Comparison of ENCODE assay signal across 28 cellular contexts in genomic region chr15:45417303-45417950, GRCh38.
"Had no signal": no experiment of that assay in that cellular context is flagged by ENCODE, and none has a peak within 500 bp of the region (broad histone marks: within the 10 kb centered on the region; RNA-seq: fewer than 3 reads in every experiment).

No MANE protein-coding gene starts in this region.

- H3K27me3 Mint-ChIP-seq: activated CD4-positive, alpha-beta T cell treated with anti-CD3 and anti-CD28 coated beads for 36 hours; activated CD8-positive, alpha-beta T cell treated with anti-CD3 and anti-CD28 coated beads for 36 hours; activated naive CD8-positive, alpha-beta T cell treated with anti-CD3 and anti-CD28 coated beads, Interleukin-2, amount 10 ng/mL, durations not matched to agents 7 days and 5 days had no signal

- H3K9me3 ChIP-seq: adrenal gland, breast epithelium, SJCRH30, SK-N-SH had no signal

- H3K4me1 ChIP-seq: adrenal gland, breast epithelium, SJCRH30 had no signal

- H3K4me3 Mint-ChIP-seq: activated CD4-positive, alpha-beta T cell treated with anti-CD3 and anti-CD28 coated beads for 36 hours; activated CD8-positive, alpha-beta T cell treated with anti-CD3 and anti-CD28 coated beads for 36 hours; activated naive CD8-positive, alpha-beta T cell treated with anti-CD3 and anti-CD28 coated beads, Interleukin-2, amount 10 ng/mL, durations not matched to agents 7 days and 5 days; activated T-cell treated with anti-CD3 and anti-CD28 coated beads, Interleukin-2, amount 50 U/mL, for 72 hours had no signal

- H3K27me3 ChIP-seq: adrenal gland, breast epithelium, SJCRH30 had no signal

- H3K4me3 ChIP-seq: adrenal gland, breast epithelium, SJCRH30 had no signal

- H3K27ac ChIP-seq: adrenal gland, breast epithelium, SJCRH30, VCaP had no signal

- H3K27ac Mint-ChIP-seq: activated CD4-positive, alpha-beta T cell treated with anti-CD3 and anti-CD28 coated beads for 36 hours; activated CD8-positive, alpha-beta T cell treated with anti-CD3 and anti-CD28 coated beads for 36 hours; activated naive CD8-positive, alpha-beta T cell treated with anti-CD3 and anti-CD28 coated beads, Interleukin-2, amount 10 ng/mL, durations not matched to agents 7 days and 5 days; activated T-cell treated with anti-CD3 and anti-CD28 coated beads, Interleukin-2, amount 50 U/mL, for 72 hours had no signal

- H3K9ac ChIP-seq: SK-N-SH had no signal

- H3K4me2 ChIP-seq: SK-N-SH had no signal

- H3K9me3 Mint-ChIP-seq: activated CD8-positive, alpha-beta T cell treated with anti-CD3 and anti-CD28 coated beads for 36 hours; activated naive CD8-positive, alpha-beta T cell treated with anti-CD3 and anti-CD28 coated beads, Interleukin-2, amount 10 ng/mL, durations not matched to agents 7 days and 5 days; activated T-cell treated with anti-CD3 and anti-CD28 coated beads, Interleukin-2, amount 50 U/mL, for 72 hours had no signal

- ATAC-seq: activated CD4-positive, alpha-beta T cell treated with anti-CD3 and anti-CD28 coated beads for 36 hours; activated CD8-positive, alpha-beta T cell treated with anti-CD3 and anti-CD28 coated beads for 36 hours; activated T-cell treated with anti-CD3 and anti-CD28 coated beads, Interleukin-2, amount 50 U/mL, for 72 hours; Panc1; Right ventricle myocardium inferior had no signal

- DNase-seq: activated CD4-positive, alpha-beta T cell treated with anti-CD3 and anti-CD28 coated beads for 36 hours; activated CD8-positive, alpha-beta memory T cell treated with anti-CD3 and anti-CD28 coated beads, Interleukin-2, amount 50 U/mL, for 4 hours; activated CD8-positive, alpha-beta T cell treated with anti-CD3 and anti-CD28 coated beads for 36 hours; activated naive CD4-positive, alpha-beta T cell treated with anti-CD3 and anti-CD28 coated beads, Interleukin-2, amount 50 U/mL, for 16 hours; activated naive CD8-positive, alpha-beta T cell treated with anti-CD3 and anti-CD28 coated beads, Interleukin-2, amount 10 ng/mL, durations not matched to agents 7 days and 5 days; activated T-cell treated with anti-CD3 and anti-CD28 coated beads, Interleukin-2, amount 50 U/mL, for 72 hours; adrenal gland; aorta; caudate nucleus; KG1; NCI-H1092; NCI-H1417 treated with DMSO at 0.1 percent for 48 hours; NCI-H1694; NCI-H2029; NCI-H2107; NCI-H2171 treated with DMSO at 0.1 percent for 48 hours; NCI-H226; NCI-H510A; NCI-H526 treated with DMSO at 0.1 percent for 48 hours; NCI-H82; RPMI8226; SJCRH30; SK-N-SH; T-helper 1 cell had no signal
